In the genomic region with DNA sequence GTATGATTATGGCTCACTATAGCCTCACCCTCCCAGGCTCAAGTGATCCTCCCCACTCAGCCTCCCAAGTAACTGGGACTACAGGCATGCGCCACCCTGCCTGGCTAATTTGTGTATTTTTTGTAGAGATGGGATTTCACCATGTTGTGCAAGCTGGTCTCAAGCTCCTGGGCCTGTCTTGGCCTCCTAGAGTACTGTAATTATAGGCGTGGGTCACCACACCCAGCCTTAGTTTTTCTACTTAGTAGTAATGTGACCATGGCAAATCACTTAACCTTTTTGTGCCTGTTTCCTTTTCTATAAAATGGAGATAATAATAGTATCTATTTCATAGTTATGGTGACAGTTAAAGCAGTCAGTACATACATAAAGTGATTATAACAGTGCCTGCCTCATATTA, we compare ENCODE assay signal across 29 cellular contexts.
"Had no signal": no experiment of that assay in that cellular context is flagged by ENCODE, and none has a peak within 500 bp of the region (broad histone marks: within the 10 kb centered on the region; RNA-seq: fewer than 3 reads in every experiment).

No MANE protein-coding gene starts in this region.

- H3K27me3 Mint-ChIP-seq: activated B cell treated with CpG ODN at 0.5 μM for 24 hours; activated CD4-positive, alpha-beta memory T cell treated with anti-CD3 and anti-CD28 coated beads for 36 hours; brain; T-cell had no signal

- H3K4me1 Mint-ChIP-seq: activated B cell treated with CpG ODN at 0.5 μM for 24 hours had no signal

- H3K9me3 ChIP-seq: SJSA1 had no signal

- H3K4me3 Mint-ChIP-seq: activated B cell treated with CpG ODN at 0.5 μM for 24 hours; activated CD4-positive, alpha-beta memory T cell treated with anti-CD3 and anti-CD28 coated beads for 36 hours; activated naive CD4-positive, alpha-beta T cell treated with anti-CD3 and anti-CD28 coated beads for 36 hours; activated T-helper 1 cell treated with anti-CD3 and anti-CD28 coated beads, Interleukin-12 subunit alpha, Interleukin-12 subunit beta, Interleukin-2, Interleukin-4 antibody, amounts not matched to agents 30 ng/mL and 10 ng/mL and 1 ng/mL, durations not matched to agents 14 hours and 24 hours and 36 hours; brain; T-cell had no signal

- H3K27me3 ChIP-seq: SJSA1 had no signal

- ATAC-seq: activated naive CD4-positive, alpha-beta T cell treated with anti-CD3 and anti-CD28 coated beads, Interleukin-2, amount 50 U/mL, for 72 hours; Panc1; SK-N-SH treated with all-trans-retinoic acid at 6 μM for 48 hours; T-cell had no signal

- H3K4me3 ChIP-seq: SJSA1 had no signal

- H3K27ac ChIP-seq: SJSA1, VCaP had no signal

- DNase-seq: activated B cell treated with CpG ODN at 0.5 μM for 24 hours; activated CD4-positive, alpha-beta memory T cell treated with anti-CD3 and anti-CD28 coated beads for 36 hours; activated CD4-positive, alpha-beta T cell treated with anti-CD3 and anti-CD28 coated beads for 4 hours; activated CD4-positive, alpha-beta T cell treated with anti-CD3 and anti-CD28 coated beads, Interleukin-2, amount 50 U/mL, for 1 hour; activated CD4-positive, CD25-positive, alpha-beta regulatory T cell treated with anti-CD3 and anti-CD28 coated beads, Interleukin-2, amount 50 U/mL, for 72 hours; activated gamma-delta T cell treated with Interleukin-2 at 50 U/mL for 16 hours; activated naive CD4-positive, alpha-beta T cell treated with anti-CD3 and anti-CD28 coated beads for 36 hours; activated T-cell treated with anti-CD3 and anti-CD28 coated beads, Interleukin-2, amount 50 U/mL, for 1 hour; anterior cingulate cortex; caudate nucleus; cerebellar nuclear complex; NCI-H1105; NCI-H1417 treated with DMSO at 0.1 percent for 48 hours; NCI-H187 treated with DMSO at 0.1 percent for 48 hours; NCI-H2081; NCI-H226; NCI-H446 treated with DMSO at 0.1 percent for 48 hours; NCI-H524; SHP77 treated with DMSO at 0.1 percent for 48 hours; T-cell; T-helper 2 cell; T-helper 9 cell had no signal

- H3K27ac Mint-ChIP-seq: activated B cell treated with CpG ODN at 0.5 μM for 24 hours; activated CD4-positive, alpha-beta memory T cell treated with anti-CD3 and anti-CD28 coated beads for 36 hours; activated naive CD4-positive, alpha-beta T cell treated with anti-CD3 and anti-CD28 coated beads for 36 hours; activated T-helper 1 cell treated with anti-CD3 and anti-CD28 coated beads, Interleukin-12 subunit alpha, Interleukin-12 subunit beta, Interleukin-2, Interleukin-4 antibody, amounts not matched to agents 30 ng/mL and 10 ng/mL and 1 ng/mL, durations not matched to agents 14 hours and 24 hours and 36 hours; brain had no signal
